ENCODE assay signal across 24 cellular contexts in genomic region chr4:81605278-81605677, GRCh38.
DNase-seq lines count a peak whose midpoint lies in the region; ATAC-seq and TF ChIP-seq lines count a peak whose summit lies in the region.
"Had no signal": no experiment of that assay in that cellular context is flagged by ENCODE, and none has a peak within 500 bp of the region (broad histone marks: within the 10 kb centered on the region; RNA-seq: fewer than 3 reads in every experiment).

No MANE protein-coding gene starts in this region.

- H3K27me3 ChIP-seq in neuronal stem cell (ENCODE audit: control insufficient read depth in 3 of 3, insufficient read depth in 3 of 3, low read depth in 1 of 3, low read length in 3 of 3) (peaks cover 0 to 16% (median 0%) of the 10 kb centered on the region in 3 experiments), trophoblast cell (ENCODE audit: insufficient read depth, low read length) (no peaks in the 10 kb centered on the region)
- H3K27me3 ChIP-seq: gastrocnemius medialis, neutrophil, right atrium auricular region had no signal

- H3K4me3 ChIP-seq in GM12865 (ENCODE audit: low read depth, low read length) (no peak overlapping the region), neuronal stem cell (ENCODE audit: low read length in 2 of 2) (no peak overlapping the region), trophoblast cell (ENCODE audit: low read depth, low read length) (no peak overlapping the region)
- H3K4me3 ChIP-seq: gastrocnemius medialis, right atrium auricular region had no signal

- no peak overlapping the region for H3K27ac Mint-ChIP-seq in stimulated activated effector memory CD8-positive, alpha-beta T cell treated with anti-CD3 and anti-CD28 coated beads, Interleukin-12 subunit alpha, Interleukin-12 subunit beta, amount 100 ng/mL, for 72 hours
- H3K27ac Mint-ChIP-seq: activated CD4-positive, alpha-beta memory T cell treated with anti-CD3 and anti-CD28 coated beads for 36 hours; activated naive CD4-positive, alpha-beta T cell treated with anti-CD3 and anti-CD28 coated beads, Interleukin-2, amount 10 ng/mL, durations not matched to agents 7 days and 5 days; mesothelial cell of epicardium; stimulated activated naive CD8-positive, alpha-beta T cell treated with anti-CD3 and anti-CD28 coated beads, Interleukin-15, Interleukin-2, amounts not matched to agents 100 ng/mL and 50 ng/mL, for 24 hours; T-cell; type B pancreatic cell had no signal

- H3K4me2 ChIP-seq in neuronal stem cell (ENCODE audit: insufficient read depth, low read length, poor library complexity, severe bottlenecking) = no peak overlapping the region
- no peak overlapping the region for H3K4me2 ChIP-seq in trophoblast cell (ENCODE audit: low read length)

- H3K79me1 ChIP-seq in neuronal stem cell (ENCODE audit: low read depth, low read length) (no peaks in the 10 kb centered on the region), trophoblast cell (ENCODE audit: low read length) (peaks cover 1% of the 10 kb centered on the region)

- H3K36me3 ChIP-seq in neuronal stem cell (replicated peaks in 1 of 2; ENCODE audit: control insufficient read depth in 2 of 2, insufficient read depth in 2 of 2, low read length in 2 of 2) = no peaks in the 10 kb centered on the region
- no peaks in the 10 kb centered on the region for H3K36me3 ChIP-seq in trophoblast cell (ENCODE audit: control insufficient read depth in 1 of 2, insufficient read depth in 2 of 2, low read length in 2 of 2)
- H3K36me3 ChIP-seq: gastrocnemius medialis, neutrophil, right atrium auricular region had no signal

- no peak overlapping the region for H4K12ac ChIP-seq in trophoblast cell (ENCODE audit: low read depth, low read length)

- no peak overlapping the region for H2AFZ ChIP-seq in neuronal stem cell (ENCODE audit: low read length)
- H2AFZ ChIP-seq in trophoblast cell (ENCODE audit: insufficient read depth, low read length, poor library complexity) = no peak overlapping the region

- H2BK5ac ChIP-seq in neuronal stem cell (ENCODE audit: low read length) (no peak overlapping the region), trophoblast cell (ENCODE audit: low read depth, low read length, poor library complexity) (no peak overlapping the region)

- H3K27ac ChIP-seq in caudate nucleus (ENCODE audit: low read depth, low read length) (peak overlapping the region; percentile 88), neuronal stem cell (replicated peaks; ENCODE audit: low read length) (no peak overlapping the region), trophoblast cell (ENCODE audit: low read depth, low read length) (no peak overlapping the region)
- H3K27ac ChIP-seq: gastrocnemius medialis, neutrophil, right atrium auricular region, VCaP had no signal

- no peaks in the 10 kb centered on the region for H3K9me3 Mint-ChIP-seq in stimulated activated effector memory CD8-positive, alpha-beta T cell treated with anti-CD3 and anti-CD28 coated beads, Interleukin-12 subunit alpha, Interleukin-12 subunit beta, amount 100 ng/mL, for 72 hours
- H3K9me3 Mint-ChIP-seq: activated CD4-positive, alpha-beta memory T cell treated with anti-CD3 and anti-CD28 coated beads for 36 hours; activated naive CD4-positive, alpha-beta T cell treated with anti-CD3 and anti-CD28 coated beads, Interleukin-2, amount 10 ng/mL, durations not matched to agents 7 days and 5 days; central memory CD8-positive, alpha-beta T cell; stimulated activated naive CD8-positive, alpha-beta T cell treated with anti-CD3 and anti-CD28 coated beads, Interleukin-15, Interleukin-2, amounts not matched to agents 100 ng/mL and 50 ng/mL, for 24 hours; T-cell had no signal

- TF ChIP-seq CTCF in GM12865 (IDR thresholded peaks at IDR 0.05; ENCODE audit: insufficient read depth, low read depth, low read length, missing control alignments) = no peak

- no peak overlapping the region for H4K91ac ChIP-seq in neuronal stem cell (ENCODE audit: low read depth, low read length, poor library complexity)
- H4K91ac ChIP-seq in trophoblast cell (ENCODE audit: low read depth, low read length) = no peak overlapping the region

- no peak overlapping the region for H3K18ac ChIP-seq in neuronal stem cell (ENCODE audit: low read length)
- H3K18ac ChIP-seq in trophoblast cell (ENCODE audit: low read length) = no peak overlapping the region

- no peak overlapping the region for H2AK5ac ChIP-seq in neuronal stem cell (ENCODE audit: low read depth, low read length)
- no peak overlapping the region for H2AK5ac ChIP-seq in trophoblast cell (ENCODE audit: low read length)

- no peaks in the 10 kb centered on the region for H3K79me2 ChIP-seq in trophoblast cell (ENCODE audit: control insufficient read depth, insufficient read depth, low read length, poor library complexity)

- H3K9me3 ChIP-seq in neuronal stem cell (replicated peaks in 1 of 2; ENCODE audit: control insufficient read depth in 2 of 2, insufficient read depth in 1 of 2, low read depth in 1 of 2, low read length in 2 of 2) (no peaks in the 10 kb centered on the region), trophoblast cell (ENCODE audit: insufficient read depth, low read depth, low read length) (no peaks in the 10 kb centered on the region)
- H3K9me3 ChIP-seq: gastrocnemius medialis, neutrophil, right atrium auricular region had no signal

- no CpG with 5 or more reads among the region's 2 CpGs for WGBS in neuronal stem cell (ENCODE audit: extremely low coverage in 2 of 2, insufficient read length in 2 of 2, insufficient replicate concordance in 1 of 2), 2 donors
- no CpG with 5 or more reads among the region's 2 CpGs for WGBS in trophoblast cell (ENCODE audit: extremely low coverage, insufficient coverage, insufficient read length)

- H3K23ac ChIP-seq in neuronal stem cell (ENCODE audit: low read depth, low read length, poor library complexity) = no peak overlapping the region
- H3K23ac ChIP-seq in trophoblast cell (ENCODE audit: low read length) = no peak overlapping the region

- ATAC-seq in stimulated activated effector memory CD8-positive, alpha-beta T cell treated with anti-CD3 and anti-CD28 coated beads, Interleukin-12 subunit alpha, Interleukin-12 subunit beta, amount 100 ng/mL, for 72 hours = no peak
- ATAC-seq: esophagus mucosa, gastrocnemius medialis had no signal

- H4K8ac ChIP-seq in neuronal stem cell (ENCODE audit: low read depth, low read length) (no peak overlapping the region), trophoblast cell (ENCODE audit: low read depth, low read length) (no peak overlapping the region)

- no peak overlapping the region for H3K14ac ChIP-seq in neuronal stem cell (ENCODE audit: low read length)
- H3K14ac ChIP-seq in trophoblast cell (ENCODE audit: low read length) = no peak overlapping the region

- DNase-seq in GM12865 (ENCODE audit: low read depth) (peak; percentile 5), NAMALWA (ENCODE audit: low spot score) (peak; percentile 45), caudate nucleus (lab: John Stamatoyannopoulos, UW) (peak in 3 of 61 donors; percentile 37 to 64 (median 41)), neuronal stem cell (ENCODE audit: low spot score) (peak; percentile 6), dermis blood vessel endothelial cell (no peak), trophoblast cell (no peak)
- no peak for DNase-seq in stimulated activated CD4-positive, alpha-beta T cell treated with anti-CD3 and anti-CD28 coated beads, Interleukin-4, amount 100 ng/mL, for 24 hours
- no peak for DNase-seq in stimulated activated effector memory CD8-positive, alpha-beta T cell treated with anti-CD3 and anti-CD28 coated beads, Interleukin-12 subunit alpha, Interleukin-12 subunit beta, amount 100 ng/mL, for 72 hours (ENCODE audit: low spot score in 2 of 2)
- DNase-seq: activated CD4-positive, alpha-beta memory T cell treated with anti-CD3 and anti-CD28 coated beads for 36 hours; activated naive CD4-positive, alpha-beta T cell treated with anti-CD3 and anti-CD28 coated beads, Interleukin-2, amount 10 ng/mL, durations not matched to agents 7 days and 5 days; aorta; gastrocnemius medialis; NCI-H1694; NCI-H526; SHP77; T-cell had no signal

- H3K9ac ChIP-seq in neuronal stem cell (ENCODE audit: low read depth, low read length, poor library complexity) (no peak overlapping the region), trophoblast cell (ENCODE audit: low read length) (no peak overlapping the region)

- H3K4me1 ChIP-seq in neuronal stem cell (ENCODE audit: control insufficient read depth in 2 of 2, insufficient read depth in 1 of 2, low read depth in 1 of 2, low read length in 2 of 2) (peaks cover 7 to 8% of the 10 kb centered on the region in 2 donors), trophoblast cell (ENCODE audit: control insufficient read depth in 1 of 2, insufficient read depth in 2 of 2, low read length in 2 of 2) (peaks cover 5 to 10% of the 10 kb centered on the region in 2 experiments)

- H2BK120ac ChIP-seq in neuronal stem cell (ENCODE audit: low read depth, low read length) (no peak overlapping the region), trophoblast cell (ENCODE audit: insufficient read depth, low read length, poor library complexity) (no peak overlapping the region)

- no peak overlapping the region for H2BK12ac ChIP-seq in neuronal stem cell (ENCODE audit: low read length)
- no peak overlapping the region for H2BK12ac ChIP-seq in trophoblast cell (ENCODE audit: low read length)

- no peak overlapping the region for H3K4me3 Mint-ChIP-seq in stimulated activated effector memory CD8-positive, alpha-beta T cell treated with anti-CD3 and anti-CD28 coated beads, Interleukin-12 subunit alpha, Interleukin-12 subunit beta, amount 100 ng/mL, for 72 hours
- H3K4me3 Mint-ChIP-seq: activated CD4-positive, alpha-beta memory T cell treated with anti-CD3 and anti-CD28 coated beads for 36 hours; activated naive CD4-positive, alpha-beta T cell treated with anti-CD3 and anti-CD28 coated beads, Interleukin-2, amount 10 ng/mL, durations not matched to agents 7 days and 5 days; central memory CD8-positive, alpha-beta T cell; mesothelial cell of epicardium; stimulated activated naive CD8-positive, alpha-beta T cell treated with anti-CD3 and anti-CD28 coated beads, Interleukin-15, Interleukin-2, amounts not matched to agents 100 ng/mL and 50 ng/mL, for 24 hours; T-cell; type B pancreatic cell had no signal

- H3K36me3 Mint-ChIP-seq in stimulated activated effector memory CD8-positive, alpha-beta T cell treated with anti-CD3 and anti-CD28 coated beads, Interleukin-12 subunit alpha, Interleukin-12 subunit beta, amount 100 ng/mL, for 72 hours = no peaks in the 10 kb centered on the region
- H3K36me3 Mint-ChIP-seq: activated CD4-positive, alpha-beta memory T cell treated with anti-CD3 and anti-CD28 coated beads for 36 hours; activated naive CD4-positive, alpha-beta T cell treated with anti-CD3 and anti-CD28 coated beads, Interleukin-2, amount 10 ng/mL, durations not matched to agents 7 days and 5 days; mesothelial cell of epicardium; T-cell; type B pancreatic cell had no signal

- H3K4me1 Mint-ChIP-seq in stimulated activated effector memory CD8-positive, alpha-beta T cell treated with anti-CD3 and anti-CD28 coated beads, Interleukin-12 subunit alpha, Interleukin-12 subunit beta, amount 100 ng/mL, for 72 hours = no peaks in the 10 kb centered on the region
- H3K4me1 Mint-ChIP-seq: central memory CD8-positive, alpha-beta T cell had no signal

- H3K4ac ChIP-seq in neuronal stem cell (ENCODE audit: low read length) = no peak overlapping the region
- no peak overlapping the region for H3K4ac ChIP-seq in trophoblast cell (ENCODE audit: low read depth, low read length)

- no peak overlapping the region for H2BK15ac ChIP-seq in neuronal stem cell (ENCODE audit: low read length)

Comparison
In these comparisons a context has a peak if more than half of its experiments do, and no peak if none do; other contexts are left out.
1. DNase-seq: peak in GM12865 (single experiment), NAMALWA (single experiment) and neuronal stem cell (single experiment); none in dermis blood vessel endothelial cell (single experiment), stimulated activated CD4-positive, alpha-beta T cell treated with anti-CD3 and anti-CD28 coated beads, Interleukin-4, amount 100 ng/mL, for 24 hours (single experiment), stimulated activated effector memory CD8-positive, alpha-beta T cell treated with anti-CD3 and anti-CD28 coated beads, Interleukin-12 subunit alpha, Interleukin-12 subunit beta, amount 100 ng/mL, for 72 hours (0 of 2) and trophoblast cell (0 of 2).